ENCODE assay signal across 2 cellular contexts in genomic region chr5:69517763-69518212, GRCh38.
TF ChIP-seq lines count a peak whose summit lies in the region.

No MANE protein-coding gene starts in this region.

TF ChIP-seq in HEK293, 187 proteins besides CTCF, POLR2A, EP300 and RAD21 (continued from another document and continues in another):
- peak; percentile 64; the same call in 1 of the 2 replicates for TF ChIP-seq ZNF596 (tag by site-specific recombination; IDR thresholded peaks at IDR 0.05)
- TF ChIP-seq, protein P1, sequence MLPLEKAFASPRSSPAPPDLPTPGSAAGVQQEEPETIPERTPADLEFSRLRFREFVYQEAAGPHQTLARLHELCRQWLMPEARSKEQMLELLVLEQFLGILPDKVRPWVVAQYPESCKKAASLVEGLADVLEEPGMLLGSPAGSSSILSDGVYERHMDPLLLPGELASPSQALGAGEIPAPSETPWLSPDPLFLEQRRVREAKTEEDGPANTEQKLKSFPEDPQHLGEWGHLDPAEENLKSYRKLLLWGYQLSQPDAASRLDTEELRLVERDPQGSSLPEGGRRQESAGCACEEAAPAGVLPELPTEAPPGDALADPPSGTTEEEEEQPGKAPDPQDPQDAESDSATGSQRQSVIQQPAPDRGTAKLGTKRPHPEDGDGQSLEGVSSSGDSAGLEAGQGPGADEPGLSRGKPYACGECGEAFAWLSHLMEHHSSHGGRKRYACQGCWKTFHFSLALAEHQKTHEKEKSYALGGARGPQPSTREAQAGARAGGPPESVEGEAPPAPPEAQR (tag by site-specific recombination; IDR thresholded peaks at IDR 0.05): no peak
- TF ChIP-seq PRDM2 (tag by site-specific recombination; IDR thresholded peaks at IDR 0.05; ENCODE audit: borderline replicate concordance): no peak
- TF ChIP-seq ZNF354C (tag by site-specific recombination; IDR thresholded peaks at IDR 0.05; ENCODE audit: borderline replicate concordance, low read depth): no peak
- 0 out of 2 replicates have a peak, but pooled peaks have one; percentile 75 for TF ChIP-seq ZNF2 (tag by site-specific recombination; IDR thresholded peaks at IDR 0.05)
- TF ChIP-seq, protein P2, sequence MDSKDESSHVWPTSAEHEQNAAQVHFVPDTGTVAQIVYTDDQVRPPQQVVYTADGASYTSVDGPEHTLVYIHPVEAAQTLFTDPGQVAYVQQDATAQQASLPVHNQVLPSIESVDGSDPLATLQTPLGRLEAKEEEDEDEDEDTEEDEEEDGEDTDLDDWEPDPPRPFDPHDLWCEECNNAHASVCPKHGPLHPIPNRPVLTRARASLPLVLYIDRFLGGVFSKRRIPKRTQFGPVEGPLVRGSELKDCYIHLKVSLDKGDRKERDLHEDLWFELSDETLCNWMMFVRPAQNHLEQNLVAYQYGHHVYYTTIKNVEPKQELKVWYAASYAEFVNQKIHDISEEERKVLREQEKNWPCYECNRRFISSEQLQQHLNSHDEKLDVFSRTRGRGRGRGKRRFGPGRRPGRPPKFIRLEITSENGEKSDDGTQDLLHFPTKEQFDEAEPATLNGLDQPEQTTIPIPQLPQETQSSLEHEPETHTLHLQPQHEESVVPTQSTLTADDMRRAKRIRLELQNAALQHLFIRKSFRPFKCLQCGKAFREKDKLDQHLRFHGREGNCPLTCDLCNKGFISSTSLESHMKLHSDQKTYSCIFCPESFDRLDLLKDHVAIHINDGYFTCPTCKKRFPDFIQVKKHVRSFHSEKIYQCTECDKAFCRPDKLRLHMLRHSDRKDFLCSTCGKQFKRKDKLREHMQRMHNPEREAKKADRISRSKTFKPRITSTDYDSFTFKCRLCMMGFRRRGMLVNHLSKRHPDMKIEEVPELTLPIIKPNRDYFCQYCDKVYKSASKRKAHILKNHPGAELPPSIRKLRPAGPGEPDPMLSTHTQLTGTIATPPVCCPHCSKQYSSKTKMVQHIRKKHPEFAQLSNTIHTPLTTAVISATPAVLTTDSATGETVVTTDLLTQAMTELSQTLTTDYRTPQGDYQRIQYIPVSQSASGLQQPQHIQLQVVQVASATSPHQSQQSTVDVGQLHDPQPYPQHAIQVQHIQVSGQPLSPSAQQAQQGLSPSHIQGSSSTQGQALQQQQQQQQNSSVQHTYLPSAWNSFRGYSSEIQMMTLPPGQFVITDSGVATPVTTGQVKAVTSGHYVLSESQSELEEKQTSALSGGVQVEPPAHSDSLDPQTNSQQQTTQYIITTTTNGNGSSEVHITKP (tag by site-specific recombination; IDR thresholded peaks at IDR 0.05): peak; percentile 80
- TF ChIP-seq ZNF585B (tag by site-specific recombination; IDR thresholded peaks at IDR 0.05): no peak
- TF ChIP-seq ZBTB17 (tag by site-specific recombination; IDR thresholded peaks at IDR 0.05): peak; percentile 73
- TF ChIP-seq ZNF416 (tag by site-specific recombination; IDR thresholded peaks at IDR 0.05): no peak
- peak; percentile 93 for TF ChIP-seq ZXDB (tag by site-specific recombination; IDR thresholded peaks at IDR 0.05)
- TF ChIP-seq ZSCAN30 (tag by site-specific recombination; IDR thresholded peaks at IDR 0.05): peak; percentile 61; the same call in 1 of the 2 replicates
- TF ChIP-seq ZNF600 (tag by site-specific recombination; IDR thresholded peaks at IDR 0.05): 0 out of 2 replicates have a peak, but pooled peaks have one; percentile 15
- no peak for TF ChIP-seq ZNF747 (tag by site-specific recombination; IDR thresholded peaks at IDR 0.05)
- peak; percentile 89 for TF ChIP-seq OVOL3 (tag by site-specific recombination; IDR thresholded peaks at IDR 0.05)
- TF ChIP-seq ZNF624 (tag by site-specific recombination; IDR thresholded peaks at IDR 0.05): no peak
- peak; percentile 91 for TF ChIP-seq GLI2 (tag by site-specific recombination; IDR thresholded peaks at IDR 0.05; ENCODE audit: borderline replicate concordance, low read depth)

TF ChIP-seq in endothelial cell of umbilical vein, 7 proteins besides CTCF, POLR2A, EP300 and RAD21 (continued from another document):
- TF ChIP-seq JUN (IDR thresholded peaks at IDR 0.05; ENCODE audit: borderline replicate concordance, insufficient read depth, insufficient read length, low read depth): no peak
